ENCODE assay signal across 8 cellular contexts in the genomic region with DNA sequence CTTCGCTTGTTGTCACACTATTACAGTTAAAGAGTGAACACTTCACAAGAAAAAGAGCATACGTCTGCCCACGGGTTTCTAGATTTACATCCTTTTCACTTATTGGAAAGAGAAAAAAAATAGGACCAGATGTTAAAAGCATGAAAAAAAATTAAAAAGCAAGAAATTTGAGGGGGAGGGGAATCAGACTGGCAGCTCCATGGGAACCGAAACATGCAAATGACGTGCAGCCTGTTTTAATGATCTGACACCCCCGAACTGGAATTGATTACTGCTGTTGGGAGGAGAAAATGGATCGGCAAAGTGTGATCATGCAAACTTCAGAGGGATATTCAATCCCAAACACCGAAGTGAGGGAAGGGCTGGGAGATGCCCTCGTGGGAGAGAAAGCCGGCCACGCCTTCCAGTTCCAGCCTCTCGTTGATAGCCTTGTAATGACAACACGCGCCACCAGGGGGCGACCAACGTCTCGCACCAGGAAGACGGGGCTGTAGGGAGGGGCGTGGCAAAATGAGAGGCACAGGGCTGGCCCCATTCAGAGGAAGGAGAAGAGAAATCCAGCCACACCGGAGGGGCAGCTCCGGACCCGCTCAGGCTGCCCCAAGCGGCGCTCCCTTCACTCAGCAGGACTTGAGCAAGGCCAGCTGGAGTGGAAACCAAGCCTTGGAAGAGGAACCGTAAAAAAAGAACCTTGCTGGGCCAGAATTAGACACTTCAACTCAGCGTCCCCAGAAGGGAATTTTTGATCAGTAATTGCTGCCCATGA. TPM values are rescaled to one million over a fixed set of nuclear protein-coding genes. Genes with fewer than 3 reads are reported as not detected.
DNase-seq lines count a peak whose midpoint lies in the region; ATAC-seq and TF ChIP-seq lines count a peak whose summit lies in the region.

No MANE protein-coding gene starts in this region.

- TF ChIP-seq POLR2A in HCT116 (IDR thresholded peaks at IDR 0.05; ENCODE audit: borderline replicate concordance, extremely low read depth, insufficient read depth, insufficient read length): no peak

- no peaks in the 10 kb centered on the region for H4K20me1 ChIP-seq in HCT116 (ENCODE audit: insufficient read depth)

- peak; percentile 74 for TF ChIP-seq RAD21 in HCT116 (IDR thresholded peaks at IDR 0.05; ENCODE audit: low read depth)

- peak overlapping the region; percentile 66 for H3K4me2 ChIP-seq in HCT116 (ENCODE audit: low read length)

- no peak overlapping the region for H3K9ac ChIP-seq in HCT116 (ENCODE audit: low read length)

- RAD21 ChIA-PET in HCT116 (lab: Charles Lee; ENCODE audit: low non-redundant PET in 1 of 2, low total read pairs in 2 of 2, uncharacterized antibody in 2 of 2, unreplicated experiment in 2 of 2): interaction anchor here (0.6 to 1.4 kb wide), 3 partner anchors 31 to 432 kb away, joined by 3 to 8 read pairs (median 5); no protein-coding TSS in a partner anchor

- intact Hi-C loops in HCT116 (cut with micrococcal nuclease): loop anchor here (1.0 kb wide), 1 partner anchor 431 kb away; no protein-coding TSS in a partner anchor

- H3K79me2 ChIP-seq in HCT116 (ENCODE audit: insufficient read depth, low read length): no peaks in the 10 kb centered on the region

- H3K4me3 ChIP-seq in HCT116 (replicated peaks in 1 of 2; ENCODE audit: low read depth in 1 of 2, low read length in 2 of 2) (peak overlapping the region; percentile 3 to 44; a peak in 1 of 4 replicates), SJCRH30 (no peak overlapping the region)

- no peaks in the 10 kb centered on the region for H3K9me3 ChIP-seq in HCT116 (ENCODE audit: control insufficient read depth in 1 of 2, insufficient read depth in 1 of 2, low read depth in 1 of 2, low read length in 2 of 2)
- H3K9me3 ChIP-seq in SJCRH30 (replicated peaks): no peaks in the 10 kb centered on the region

- H2AFZ ChIP-seq in HCT116 (ENCODE audit: low read depth, low read length, poor library complexity, severe bottlenecking): peak overlapping the region; percentile 97

- CTCF ChIA-PET in HCT116 (lab: Charles Lee): interaction anchor here (0.6 to 6.5 kb wide), 10 partner anchors 8 to 432 kb away, joined by 3 to 81 read pairs (median 3); no protein-coding TSS in a partner anchor

- DNase-seq in GM04503 (ENCODE audit: low read depth): peak; percentile 20
- peak; percentile 89 for DNase-seq in HCT116 (ENCODE audit: low read depth, low spot score)
- DNase-seq in M059J (ENCODE audit: low read depth): peak; percentile 84
- peak; percentile 91 to 93 for DNase-seq in SJCRH30
- peak; percentile 94 for DNase-seq in activated gamma-delta T cell treated with Interleukin-2 at 50 U/mL for 16 hours
- peak; percentile 82 for DNase-seq in foreskin melanocyte
- peak; percentile 77 for DNase-seq in occipital lobe (lab: John Stamatoyannopoulos, UW)
- peak; percentile 88 for DNase-seq in superior temporal gyrus (ENCODE audit: extremely low spot score)

- TF ChIP-seq CTCF in HCT116 (IDR thresholded peaks at IDR 0.05 in 2 of 3, conservative IDR thresholded peaks at IDR 0.05 in 1 of 3; ENCODE audit: borderline replicate concordance in 1 of 3, insufficient read depth in 1 of 3, low read depth in 2 of 3, low read length in 2 of 3): peak; percentile 69 to 87 (median 87); a peak in 5 of 6 replicates

- peaks cover 13 to 18% of the 10 kb centered on the region in 2 experiments; a peak in 3 of 4 replicates for H3K4me1 ChIP-seq in HCT116 (ENCODE audit: control insufficient read depth in 1 of 2, insufficient read depth in 2 of 2, low read length in 2 of 2)
- H3K4me1 ChIP-seq in SJCRH30: no peaks in the 10 kb centered on the region

- peak; percentile 99 for ATAC-seq in HCT116

- no TSS peak for BruUV-seq in HCT116 (replicated peaks; lab: Mats Ljungman, UMichigan)

- POLR2A ChIA-PET in HCT116 (lab: Charles Lee): interaction anchor here (0.6 to 1.0 kb wide), 2 partner anchors 241 to 432 kb away, joined by 4 to 5 read pairs; no protein-coding TSS in a partner anchor

- H3K27ac ChIP-seq in HCT116 (ENCODE audit: low read depth, low read length) (no peak overlapping the region), SJCRH30 (no peak overlapping the region)

- H3K27me3 ChIP-seq in HCT116 (ENCODE audit: insufficient read depth, low read length) (peaks cover 18% of the 10 kb centered on the region), SJCRH30 (peaks cover 20% of the 10 kb centered on the region)

- no peaks in the 10 kb centered on the region for H3K9me2 ChIP-seq in HCT116 (ENCODE audit: insufficient read depth)

- H3K36me3 ChIP-seq in HCT116 (ENCODE audit: control insufficient read depth in 1 of 2, insufficient read depth in 2 of 2, low read length in 2 of 2) (no peaks in the 10 kb centered on the region), SJCRH30 (no peaks in the 10 kb centered on the region; the same call in 1 of the 2 replicates)

TF ChIP-seq in HCT116, 20 proteins besides CTCF, POLR2A, EP300 and RAD21:
- TF ChIP-seq CBX3 (IDR thresholded peaks at IDR 0.05; ENCODE audit: low read depth) (0 out of 2 replicates have a peak, but pooled peaks have one; percentile 24), POLR2AphosphoS5 (IDR thresholded peaks at IDR 0.05; ENCODE audit: low read depth, low read length) (0 out of 2 replicates have a peak, but pooled peaks have one; percentile 36), ELF1 (IDR thresholded peaks at IDR 0.05; ENCODE audit: borderline replicate concordance, low read depth) (peak; percentile 56), EZH2 (IDR thresholded peaks at IDR 0.05) (no peak), YY1 (IDR thresholded peaks at IDR 0.05; ENCODE audit: extremely low read depth, insufficient replicate concordance, low read depth, low read length) (peak; percentile 76)
- TF ChIP-seq, protein P1, sequence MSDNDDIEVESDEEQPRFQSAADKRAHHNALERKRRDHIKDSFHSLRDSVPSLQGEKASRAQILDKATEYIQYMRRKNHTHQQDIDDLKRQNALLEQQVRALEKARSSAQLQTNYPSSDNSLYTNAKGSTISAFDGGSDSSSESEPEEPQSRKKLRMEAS (IDR thresholded peaks at IDR 0.05): peak; percentile 64

RNA-seq across cellular contexts. Expression of a gene that starts 53.8 kb away (rescaled TPM):
- total RNA-seq in HCT116 (2021; ENCODE audit: unreplicated experiment) (1.4 TPM), occipital lobe (219 TPM)
- polyA plus RNA-seq in HCT116 (2012): 1.2 and 1.4 TPM in 2 replicates
- 6.2 and 7.2 TPM in 2 replicates for total RNA-seq in M059J (2014; rRNA removed; shearing (Covaris generic))
- total RNA-seq in SJCRH30 (2014; rRNA removed; shearing (Covaris generic)): 0.03 TPM in 1 of 2 replicates, not detected in the other

Comparison
In these comparisons a context has a peak if more than half of its experiments do, and no peak if none do; other contexts are left out.
1. DNase-seq: peak in every context shown above with its lines; median percentile 94 in activated gamma-delta T cell treated with Interleukin-2 at 50 U/mL for 16 hours; 92 in SJCRH30; 89 in HCT116; 88 in superior temporal gyrus; 84 in M059J; 82 in foreskin melanocyte; 77 in occipital lobe; 20 in GM04503.
2. RNA of a gene that starts 53.8 kb away (total RNA-seq): 219 TPM in occipital lobe (single experiment); 6.2 to 7.2 TPM in M059J, 1.4 TPM in HCT116 (single experiment) and 0.03 TPM in SJCRH30; every median in the first group is over 10 times any median in the second.